8 cellular contexts compared by ENCODE assay signal in the genomic region with DNA sequence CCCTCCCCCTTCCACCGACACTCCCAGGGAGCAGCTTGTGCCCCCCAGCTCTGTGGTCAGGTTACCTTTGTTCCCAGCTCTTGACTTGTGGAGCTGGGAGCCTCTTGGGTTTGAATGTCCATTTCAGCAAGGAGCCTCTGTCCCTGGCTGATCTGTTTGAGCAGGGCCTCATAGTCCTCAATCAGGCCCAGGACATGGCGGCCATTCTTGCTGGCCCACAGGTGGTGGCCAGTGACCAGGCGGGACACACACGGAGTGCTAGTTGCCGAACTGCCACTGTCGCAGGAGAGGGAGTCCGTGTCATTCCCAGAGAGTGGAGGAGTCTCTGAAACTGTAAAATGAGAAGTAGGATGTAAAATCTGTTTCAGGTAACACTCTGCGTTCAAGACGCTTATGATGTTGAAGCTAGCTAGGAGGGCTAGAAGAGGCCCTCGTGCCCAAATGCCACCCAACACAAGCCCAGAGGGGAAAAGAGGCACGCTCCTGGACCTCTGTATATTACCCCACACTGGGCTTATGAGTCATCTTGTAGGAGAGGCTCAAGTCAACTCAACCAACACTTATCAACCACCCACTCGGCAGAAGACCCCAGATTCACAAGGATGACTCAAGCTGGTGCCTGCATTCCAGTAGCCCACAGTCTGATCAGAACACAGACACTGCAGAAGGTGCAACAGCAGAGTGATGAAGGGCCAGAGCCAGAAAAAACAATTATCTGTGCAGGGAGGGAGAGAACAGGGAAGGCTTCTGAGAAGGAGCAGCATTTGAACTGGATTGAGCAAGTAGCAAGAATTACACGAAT.
A peak's percentile ranks its signal among the peaks of the same experiment; 100 is the strongest.
DNase-seq lines count a peak whose midpoint lies in the region; ATAC-seq, FAIRE-seq and TF ChIP-seq lines count a peak whose summit lies in the region.

No MANE protein-coding gene starts in this region.

- POLR2A ChIA-PET in PC-9 (lab: Charles Lee; ENCODE audit: unreplicated experiment), result interaction anchor here (0.6 kb wide), 1 partner anchor 1018 kb away, joined by 3 read pairs; no protein-coding TSS in a partner anchor

- H3K9me2 ChIP-seq in PC-9 (ENCODE audit: insufficient read depth), result no peaks in the 10 kb centered on the region

- TF ChIP-seq CTCF in PC-9 (conservative IDR thresholded peaks at IDR 0.05) (no peak), gastrocnemius medialis (IDR thresholded peaks at IDR 0.05 in 4 of 5, conservative IDR thresholded peaks at IDR 0.05 in 1 of 5) (no peak), kidney (IDR thresholded peaks at IDR 0.05; ENCODE audit: borderline replicate concordance, extremely low read depth, insufficient read depth) (no peak)

- H3F3A ChIP-seq in PC-9 (ENCODE audit: insufficient read depth, low read depth), result peaks cover 23% of the 10 kb centered on the region

- DNase-seq in GM04503 (ENCODE audit: low read depth) (peak; percentile 81), PC-9 (peak; percentile 55 to 82), epidermal melanocyte (ENCODE audit: insufficient read length, low spot score) (peak; percentile 37), gastrocnemius medialis (no peak), T-helper 9 cell (no peak), pons (ENCODE audit: low spot score) (no peak), posterior vena cava (ENCODE audit: low spot score) (no peak), kidney (no peak)

- no peak for TF ChIP-seq POLR2A in gastrocnemius medialis (IDR thresholded peaks at IDR 0.05)

- peak overlapping the region; percentile 59 for H3K4me2 ChIP-seq in PC-9

- peaks cover 23% of the 10 kb centered on the region; the same call in 1 of the 2 replicates for H3K36me3 ChIP-seq in PC-9 (ENCODE audit: low read depth)
- peaks cover 0 to 66% of the 10 kb centered on the region in 2 donors for H3K36me3 ChIP-seq in gastrocnemius medialis
- H3K36me3 ChIP-seq in kidney (ENCODE audit: control insufficient read depth in 1 of 2, insufficient read depth in 2 of 2, low read length in 2 of 2), result peaks cover 27 to 35% of the 10 kb centered on the region in 2 donors

- intact Hi-C loops in PC-9 (cut with micrococcal nuclease; ENCODE audit: unreplicated experiment), result no loop called here
- intact Hi-C loops in gastrocnemius medialis (cut with DNase I; ENCODE audit: low total_unique reads), result no loop called here
- intact Hi-C loops in posterior vena cava (cut with DNase I), result no loop called here
- intact Hi-C loops in kidney (cut with DNase I), result no loop called here

- H3K79me2 ChIP-seq in PC-9 (ENCODE audit: low read depth), result no peaks in the 10 kb centered on the region

- CTCF ChIA-PET in PC-9 (lab: Charles Lee), result no interaction called here

- no peaks in the 10 kb centered on the region for H3K9me3 ChIP-seq in PC-9 (ENCODE audit: insufficient read depth, low read depth)
- H3K9me3 ChIP-seq in gastrocnemius medialis, result no peaks in the 10 kb centered on the region
- H3K9me3 ChIP-seq in kidney (ENCODE audit: control insufficient read depth in 1 of 2, low read length in 2 of 2), result no peaks in the 10 kb centered on the region

- no peak overlapping the region for H2AFZ ChIP-seq in PC-9

- no peaks in the 10 kb centered on the region; the same call in 1 of the 2 replicates for H4K20me1 ChIP-seq in PC-9 (ENCODE audit: insufficient read depth)

- H3K4me3 ChIP-seq in PC-9, result no peak overlapping the region
- H3K4me3 ChIP-seq in gastrocnemius medialis, result no peak overlapping the region
- H3K4me3 ChIP-seq in kidney (ENCODE audit: low read length in 2 of 2), result no peak overlapping the region

- H3K27me3 ChIP-seq in PC-9 (ENCODE audit: insufficient read depth, low read depth) (no peaks in the 10 kb centered on the region), gastrocnemius medialis (no peaks in the 10 kb centered on the region)

- H3K9ac ChIP-seq in kidney (ENCODE audit: low read length in 2 of 2), result no peak overlapping the region

- FAIRE-seq in kidney (lab: Jason Lieb, UNC), result no peak

- H3K27ac ChIP-seq in PC-9, result peak overlapping the region; percentile 96
- peak overlapping the region in 3 of 4 donors; percentile 50 to 67 (median 64) for H3K27ac ChIP-seq in gastrocnemius medialis
- H3K27ac ChIP-seq in kidney (ENCODE audit: low read depth in 2 of 2, low read length in 2 of 2), result no peak overlapping the region

- in situ Hi-C loops in gastrocnemius medialis (cut with MboI; ENCODE audit: low sequenced_read_pairs in 4 of 4), result no loop called here

- ATAC-seq in gastrocnemius medialis, result peak; percentile 86 to 96

- BruUV-seq in PC-9 (replicated peaks; lab: Mats Ljungman, UMichigan), result TSS peak; percentile 43

- H3K4me1 ChIP-seq in PC-9 (replicated peaks; ENCODE audit: insufficient read depth) (peaks cover 30% of the 10 kb centered on the region), gastrocnemius medialis (peaks cover 0 to 8% of the 10 kb centered on the region in 2 donors), kidney (ENCODE audit: control insufficient read depth in 1 of 2, insufficient read depth in 1 of 2, low read depth in 1 of 2, low read length in 2 of 2) (no peaks in the 10 kb centered on the region)

Comparison
In these comparisons a context has a peak if more than half of its experiments do, and no peak if none do; other contexts are left out.
1. DNase-seq: peak in GM04503 (single experiment), PC-9 (2 of 2) and epidermal melanocyte (single experiment); none in gastrocnemius medialis (0 of 2), T-helper 9 cell (single experiment), pons (single experiment), posterior vena cava (single experiment) and kidney (single experiment).
2. H3K27ac ChIP-seq: peak in PC-9 (single experiment) and gastrocnemius medialis (3 of 4); none in kidney (0 of 2).